Comparison of ENCODE assay signal across 1 cellular context in genomic region chr14:23418021-23418420, GRCh38.
TF ChIP-seq lines count a peak whose summit lies in the region.

No MANE protein-coding gene starts in this region.

TF ChIP-seq in SK-N-SH treated with all-trans-retinoic acid at 6 μM for 48 hours, 23 proteins besides CTCF, POLR2A, EP300 and RAD21 (continued from another document):
- TF ChIP-seq ZFP30 (CRISPR knock-in tag; IDR thresholded peaks at IDR 0.05), result no peak
- TF ChIP-seq RARB (CRISPR knock-in tag; IDR thresholded peaks at IDR 0.05), result no peak
- TF ChIP-seq PPARA (CRISPR knock-in tag; IDR thresholded peaks at IDR 0.05; ENCODE audit: borderline replicate concordance), result no peak
- no peak for TF ChIP-seq CSDC2 (CRISPR knock-in tag; IDR thresholded peaks at IDR 0.05)
- TF ChIP-seq ARNTL (CRISPR knock-in tag; IDR thresholded peaks at IDR 0.05; ENCODE audit: borderline replicate concordance, low read depth), result no peak
- TF ChIP-seq SNAI2 (CRISPR knock-in tag; IDR thresholded peaks at IDR 0.05), result no peak
